22 cellular contexts compared by ENCODE assay signal in the genomic region with DNA sequence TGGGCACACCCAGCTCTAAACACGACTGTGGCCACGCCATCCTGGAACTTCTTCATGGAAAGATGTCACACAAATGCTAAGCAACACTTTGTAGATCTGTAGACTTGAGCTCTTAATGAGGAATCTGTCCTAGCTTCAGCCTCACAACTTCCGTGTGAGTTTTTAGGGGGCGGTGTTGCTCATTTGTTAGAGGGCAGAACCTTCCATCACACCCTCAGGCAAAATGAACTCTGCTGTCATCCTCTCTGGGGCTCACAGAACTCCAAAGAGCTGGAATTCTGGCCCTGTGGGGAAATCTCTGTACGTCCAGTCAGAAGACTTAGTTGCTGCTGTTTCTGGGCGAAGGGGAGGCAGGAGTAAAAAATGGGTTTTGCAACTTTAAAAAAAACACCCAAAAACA. TPM values are rescaled to one million over a fixed set of nuclear protein-coding genes. Genes with fewer than 3 reads are reported as not detected.
"Had no signal": no experiment of that assay in that cellular context is flagged by ENCODE, and none has a peak within 500 bp of the region (broad histone marks: within the 10 kb centered on the region; RNA-seq: fewer than 3 reads in every experiment).

No MANE protein-coding gene starts in this region.

- H3K4me1 ChIP-seq: colonic mucosa, esophagus squamous epithelium, gastroesophageal sphincter, heart left ventricle, sigmoid colon, transverse colon had no signal

- H3K4me3 ChIP-seq: colonic mucosa, dorsolateral prefrontal cortex, esophagus squamous epithelium, gastroesophageal sphincter, heart left ventricle, neural progenitor cell, sigmoid colon, smooth muscle cell, transverse colon had no signal

- H2AFZ ChIP-seq: neural progenitor cell had no signal

- H3K27me3 ChIP-seq: colonic mucosa, gastroesophageal sphincter, neural progenitor cell, sigmoid colon, transverse colon had no signal

- H3K4me2 ChIP-seq: neural progenitor cell, smooth muscle cell had no signal

- H3K9ac ChIP-seq: neural progenitor cell had no signal

- H3K36me3 ChIP-seq: colonic mucosa, esophagus squamous epithelium, gastroesophageal sphincter, heart left ventricle, neural progenitor cell, sigmoid colon, transverse colon had no signal

- ATAC-seq: activated T-cell treated with anti-CD3 and anti-CD28 coated beads, Interleukin-2, amount 50 U/mL, for 72 hours; gastroesophageal sphincter; heart left ventricle; left lobe of liver; naive thymus-derived CD8-positive, alpha-beta T cell; stimulated activated naive B cell treated with anti-CD40 and anti-IgM and Interleukin-4, amounts not matched to agents 10 μg/mL and 1 μg/mL and 100 μg/mL, for 72 hours had no signal

- H3K9me3 ChIP-seq: colonic mucosa, esophagus squamous epithelium, gastroesophageal sphincter, heart left ventricle, sigmoid colon, transverse colon had no signal

- H3K27ac Mint-ChIP-seq: activated CD4-positive, alpha-beta memory T cell treated with anti-CD3 and anti-CD28 coated beads, Interleukin-2, amount 10 ng/mL, durations not matched to agents 7 days and 5 days; activated CD4-positive, alpha-beta T cell treated with anti-CD3 and anti-CD28 coated beads, Interleukin-2, amount 10 ng/mL, durations not matched to agents 24 days and 14 days; activated naive CD4-positive, alpha-beta T cell treated with anti-CD3 and anti-CD28 coated beads, Interleukin-2, amount 10 ng/mL, durations not matched to agents 7 days and 5 days; activated T-cell treated with anti-CD3 and anti-CD28 coated beads, Interleukin-2, amount 50 U/mL, for 72 hours; mesothelial cell of epicardium; neural progenitor cell; stimulated activated naive B cell treated with anti-CD40 and anti-IgM and Interleukin-4, amounts not matched to agents 10 μg/mL and 1 μg/mL and 100 μg/mL, for 72 hours had no signal

- H3K9me3 Mint-ChIP-seq: activated CD4-positive, alpha-beta memory T cell treated with anti-CD3 and anti-CD28 coated beads, Interleukin-2, amount 10 ng/mL, durations not matched to agents 7 days and 5 days; activated CD4-positive, alpha-beta T cell treated with anti-CD3 and anti-CD28 coated beads, Interleukin-2, amount 10 ng/mL, durations not matched to agents 24 days and 14 days; activated naive CD4-positive, alpha-beta T cell treated with anti-CD3 and anti-CD28 coated beads, Interleukin-2, amount 10 ng/mL, durations not matched to agents 7 days and 5 days; activated T-cell treated with anti-CD3 and anti-CD28 coated beads, Interleukin-2, amount 50 U/mL, for 72 hours; mesothelial cell of epicardium; naive thymus-derived CD8-positive, alpha-beta T cell; neural progenitor cell; stimulated activated naive B cell treated with anti-CD40 and anti-IgM and Interleukin-4, amounts not matched to agents 10 μg/mL and 1 μg/mL and 100 μg/mL, for 72 hours had no signal

- H3K27ac ChIP-seq: colonic mucosa, dorsolateral prefrontal cortex, esophagus squamous epithelium, gastroesophageal sphincter, heart left ventricle, neural progenitor cell, sigmoid colon, transverse colon had no signal

- H3K36me3 Mint-ChIP-seq: activated naive CD4-positive, alpha-beta T cell treated with anti-CD3 and anti-CD28 coated beads, Interleukin-2, amount 10 ng/mL, durations not matched to agents 7 days and 5 days; mesothelial cell of epicardium; naive thymus-derived CD8-positive, alpha-beta T cell; neural progenitor cell; stimulated activated naive B cell treated with anti-CD40 and anti-IgM and Interleukin-4, amounts not matched to agents 10 μg/mL and 1 μg/mL and 100 μg/mL, for 72 hours had no signal

- H3K4me3 Mint-ChIP-seq: activated CD4-positive, alpha-beta memory T cell treated with anti-CD3 and anti-CD28 coated beads, Interleukin-2, amount 10 ng/mL, durations not matched to agents 7 days and 5 days; activated CD4-positive, alpha-beta T cell treated with anti-CD3 and anti-CD28 coated beads, Interleukin-2, amount 10 ng/mL, durations not matched to agents 24 days and 14 days; activated naive CD4-positive, alpha-beta T cell treated with anti-CD3 and anti-CD28 coated beads, Interleukin-2, amount 10 ng/mL, durations not matched to agents 7 days and 5 days; activated T-cell treated with anti-CD3 and anti-CD28 coated beads, Interleukin-2, amount 50 U/mL, for 72 hours; mesothelial cell of epicardium; naive thymus-derived CD8-positive, alpha-beta T cell; neural progenitor cell; stimulated activated naive B cell treated with anti-CD40 and anti-IgM and Interleukin-4, amounts not matched to agents 10 μg/mL and 1 μg/mL and 100 μg/mL, for 72 hours had no signal

- DNase-seq: activated CD4-positive, alpha-beta memory T cell treated with anti-CD3 and anti-CD28 coated beads, Interleukin-2, amount 10 ng/mL, durations not matched to agents 7 days and 5 days; activated CD4-positive, alpha-beta T cell treated with anti-CD3 and anti-CD28 coated beads, Interleukin-2, amount 10 ng/mL, durations not matched to agents 24 days and 14 days; activated effector memory CD4-positive, alpha-beta T cell treated with Interleukin-2 at 50 U/mL for 16 hours; activated naive CD4-positive, alpha-beta T cell treated with anti-CD3 and anti-CD28 coated beads, Interleukin-2, amount 10 ng/mL, durations not matched to agents 7 days and 5 days; activated T-cell treated with anti-CD3 and anti-CD28 coated beads, Interleukin-2, amount 50 U/mL, for 72 hours; amygdala; colonic mucosa; dorsolateral prefrontal cortex; esophagus squamous epithelium; heart left ventricle; naive thymus-derived CD8-positive, alpha-beta T cell; sigmoid colon; stimulated activated CD4-positive, alpha-beta T cell treated with anti-CD3 and anti-CD28 coated beads, Interleukin-15, amount 100 ng/mL, for 24 hours; stimulated activated CD8-positive, alpha-beta memory T cell treated with anti-CD3 and anti-CD28 coated beads, Interleukin-4, amount 100 ng/mL, for 48 hours; stimulated activated naive B cell treated with anti-CD40 and anti-IgM and Interleukin-4, amounts not matched to agents 10 μg/mL and 1 μg/mL and 100 μg/mL, for 72 hours; transverse colon had no signal

- H3K4me1 Mint-ChIP-seq: activated CD4-positive, alpha-beta memory T cell treated with anti-CD3 and anti-CD28 coated beads, Interleukin-2, amount 10 ng/mL, durations not matched to agents 7 days and 5 days; activated CD4-positive, alpha-beta T cell treated with anti-CD3 and anti-CD28 coated beads, Interleukin-2, amount 10 ng/mL, durations not matched to agents 24 days and 14 days; activated naive CD4-positive, alpha-beta T cell treated with anti-CD3 and anti-CD28 coated beads, Interleukin-2, amount 10 ng/mL, durations not matched to agents 7 days and 5 days; mesothelial cell of epicardium; naive thymus-derived CD8-positive, alpha-beta T cell; stimulated activated naive B cell treated with anti-CD40 and anti-IgM and Interleukin-4, amounts not matched to agents 10 μg/mL and 1 μg/mL and 100 μg/mL, for 72 hours had no signal

RNA-seq across cellular contexts. Expression of gene NRN1, which starts 49.8 kb away (rescaled TPM):
- total RNA-seq: bronchial epithelial cell, mesothelial cell of epicardium, smooth muscle cell had no signal
